8 cellular contexts compared by ENCODE assay signal in the genomic region with DNA sequence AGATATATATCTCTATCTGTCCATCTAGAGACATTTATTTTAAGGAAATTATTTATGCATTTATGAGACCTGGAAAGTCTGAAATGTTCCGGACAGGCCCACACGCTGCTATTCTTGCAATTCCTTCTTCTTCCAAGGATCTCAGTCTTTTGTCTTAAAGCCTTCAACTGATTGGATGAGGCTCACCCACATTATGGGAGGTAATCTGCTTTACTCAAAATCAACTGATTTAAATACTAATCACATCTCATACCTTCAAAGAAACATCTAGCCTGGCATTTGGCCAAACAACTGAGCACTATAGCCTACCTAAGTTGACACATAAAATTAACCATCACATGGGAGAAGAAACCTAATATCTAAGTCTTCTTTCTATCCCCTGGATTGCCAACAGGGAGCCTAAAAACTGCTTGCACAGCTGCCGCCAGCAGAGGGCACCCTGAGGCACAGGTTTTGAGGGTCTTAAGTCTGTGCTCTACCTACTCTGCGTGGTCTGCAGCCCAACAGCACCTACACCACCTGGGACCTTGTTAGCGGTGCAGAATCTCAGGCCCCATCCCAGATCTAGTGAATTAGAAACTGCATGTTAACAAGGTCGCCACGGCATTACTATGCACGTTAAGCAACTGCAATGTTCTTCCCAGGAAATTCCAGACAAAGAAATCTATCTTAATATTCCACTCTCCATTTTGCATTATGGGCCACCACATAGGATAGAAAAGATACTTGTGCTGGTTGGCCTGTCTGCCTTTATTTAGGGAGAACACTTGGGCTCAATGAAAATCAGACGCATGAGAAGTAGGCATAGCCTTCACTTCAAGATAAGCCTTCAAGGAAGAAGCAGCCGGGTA.
A peak's percentile ranks its signal among the peaks of the same experiment; 100 is the strongest.
DNase-seq lines count a peak whose midpoint lies in the region; TF ChIP-seq lines count a peak whose summit lies in the region.

No MANE protein-coding gene starts in this region.

- DNase-seq in COLO829 (ENCODE audit: low spot score) (peak; percentile 9), GM20000 (ENCODE audit: low spot score) (peak; percentile 4), NCI-H748 (lab: John Stamatoyannopoulos, UW; ENCODE audit: unreplicated experiment) (peak; percentile 80), endodermal cell (peak; percentile 91), osteocyte (ENCODE audit: extremely low spot score, unreplicated experiment) (no peak), breast epithelium (ENCODE audit: low spot score in 2 of 2) (no peak), DMS79 (lab: John Stamatoyannopoulos, UW) (no peak)
- DNase-seq in activated T-helper 2 cell treated with anti-CD3 and anti-CD28 coated beads, Interferon-gamma antibody, Interleukin-2, Interleukin-4, amounts not matched to agents 10 μg/mL and 5 μg/mL and 100 μg/mL, durations not matched to agents 14 hours and 24 hours and 36 hours (ENCODE audit: low spot score): no peak

- H3K36me3 Mint-ChIP-seq in endodermal cell (ENCODE audit: low read depth) (no peaks in the 10 kb centered on the region), osteocyte (ENCODE audit: unreplicated experiment) (no peaks in the 10 kb centered on the region)
- no peaks in the 10 kb centered on the region for H3K36me3 Mint-ChIP-seq in activated T-helper 2 cell treated with anti-CD3 and anti-CD28 coated beads, Interferon-gamma antibody, Interleukin-2, Interleukin-4, amounts not matched to agents 10 μg/mL and 5 μg/mL and 100 μg/mL, durations not matched to agents 14 hours and 24 hours and 36 hours (ENCODE audit: low read depth)

- TF ChIP-seq CTCF in GM20000 (IDR thresholded peaks at IDR 0.05; ENCODE audit: extremely low read depth, missing control alignments) (no peak), endodermal cell (conservative IDR thresholded peaks at IDR 0.05) (peak; percentile 97), osteocyte (IDR thresholded peaks at IDR 0.05) (peak; percentile 36), breast epithelium (IDR thresholded peaks at IDR 0.05) (peak in 1 of 3 donors; percentile 19)

- H3K27me3 Mint-ChIP-seq in endodermal cell (ENCODE audit: insufficient read depth) (no peaks in the 10 kb centered on the region), osteocyte (ENCODE audit: unreplicated experiment) (no peaks in the 10 kb centered on the region)
- no peaks in the 10 kb centered on the region for H3K27me3 Mint-ChIP-seq in activated T-helper 2 cell treated with anti-CD3 and anti-CD28 coated beads, Interferon-gamma antibody, Interleukin-2, Interleukin-4, amounts not matched to agents 10 μg/mL and 5 μg/mL and 100 μg/mL, durations not matched to agents 14 hours and 24 hours and 36 hours (ENCODE audit: low read depth)

- H3K4me1 ChIP-seq in endodermal cell (ENCODE audit: control insufficient read depth, insufficient read depth, low read length) (no peaks in the 10 kb centered on the region), breast epithelium (no peaks in the 10 kb centered on the region)

- H3K9me3 Mint-ChIP-seq in endodermal cell: no peaks in the 10 kb centered on the region
- peaks cover 11% of the 10 kb centered on the region for H3K9me3 Mint-ChIP-seq in osteocyte (ENCODE audit: unreplicated experiment)
- peaks cover 36% of the 10 kb centered on the region for H3K9me3 Mint-ChIP-seq in activated T-helper 2 cell treated with anti-CD3 and anti-CD28 coated beads, Interferon-gamma antibody, Interleukin-2, Interleukin-4, amounts not matched to agents 10 μg/mL and 5 μg/mL and 100 μg/mL, durations not matched to agents 14 hours and 24 hours and 36 hours

- H3K36me3 ChIP-seq in endodermal cell (ENCODE audit: control insufficient read depth, insufficient read depth, low read length) (no peaks in the 10 kb centered on the region), breast epithelium (no peaks in the 10 kb centered on the region)

- TF ChIP-seq POLR2A in breast epithelium (IDR thresholded peaks at IDR 0.05): no peak

- intact Hi-C loops in activated T-helper 2 cell treated with anti-CD3 and anti-CD28 coated beads, Interferon-gamma antibody, Interleukin-2, Interleukin-4, amounts not matched to agents 10 μg/mL and 5 μg/mL and 100 μg/mL, durations not matched to agents 14 hours and 24 hours and 36 hours (cut with micrococcal nuclease): no loop called here
- intact Hi-C loops in breast epithelium (cut with DNase I; ENCODE audit: low total_unique reads): no loop called here

- H3K4me3 ChIP-seq in endodermal cell (ENCODE audit: low read length): no peak overlapping the region
- H3K4me3 ChIP-seq in breast epithelium: no peak overlapping the region

- no peak overlapping the region for H3K27ac Mint-ChIP-seq in endodermal cell
- H3K27ac Mint-ChIP-seq in osteocyte (ENCODE audit: unreplicated experiment): no peak overlapping the region
- H3K27ac Mint-ChIP-seq in activated T-helper 2 cell treated with anti-CD3 and anti-CD28 coated beads, Interferon-gamma antibody, Interleukin-2, Interleukin-4, amounts not matched to agents 10 μg/mL and 5 μg/mL and 100 μg/mL, durations not matched to agents 14 hours and 24 hours and 36 hours: no peak overlapping the region

- H3K4me1 Mint-ChIP-seq in endodermal cell: no peaks in the 10 kb centered on the region
- no peaks in the 10 kb centered on the region for H3K4me1 Mint-ChIP-seq in osteocyte (ENCODE audit: unreplicated experiment)
- H3K4me1 Mint-ChIP-seq in activated T-helper 2 cell treated with anti-CD3 and anti-CD28 coated beads, Interferon-gamma antibody, Interleukin-2, Interleukin-4, amounts not matched to agents 10 μg/mL and 5 μg/mL and 100 μg/mL, durations not matched to agents 14 hours and 24 hours and 36 hours (ENCODE audit: low read depth): no peaks in the 10 kb centered on the region

- WGBS in endodermal cell (ENCODE audit: insufficient coverage in 1 of 2, insufficient read length in 1 of 2), 2 experiments: 53 to 63% methylated on average over 7 to 10 of the region's 10 CpGs

- H3K27ac ChIP-seq in endodermal cell (ENCODE audit: low read depth, low read length) (no peak overlapping the region), breast epithelium (no peak overlapping the region)

- H3K9me3 ChIP-seq in endodermal cell (ENCODE audit: control insufficient read depth, low read length): no peaks in the 10 kb centered on the region
- no peaks in the 10 kb centered on the region for H3K9me3 ChIP-seq in breast epithelium

- H3K9ac ChIP-seq in endodermal cell (ENCODE audit: extremely low read depth, low read length, poor library complexity, severe bottlenecking): no peak overlapping the region

- H3K27me3 ChIP-seq in endodermal cell (ENCODE audit: control insufficient read depth, insufficient read depth, low read length, poor library complexity, severe bottlenecking) (no peaks in the 10 kb centered on the region), breast epithelium (no peaks in the 10 kb centered on the region)

- H3K4me3 Mint-ChIP-seq in endodermal cell (no peak overlapping the region), osteocyte (ENCODE audit: unreplicated experiment) (no peak overlapping the region)
- H3K4me3 Mint-ChIP-seq in activated T-helper 2 cell treated with anti-CD3 and anti-CD28 coated beads, Interferon-gamma antibody, Interleukin-2, Interleukin-4, amounts not matched to agents 10 μg/mL and 5 μg/mL and 100 μg/mL, durations not matched to agents 14 hours and 24 hours and 36 hours (ENCODE audit: low read depth): no peak overlapping the region

Comparison
In these comparisons a context has a peak if more than half of its experiments do, and no peak if none do; other contexts are left out.
1. DNase-seq: peak in COLO829 (single experiment), GM20000 (single experiment), NCI-H748 (single experiment) and endodermal cell (single experiment); none in osteocyte (single experiment), activated T-helper 2 cell treated with anti-CD3 and anti-CD28 coated beads, Interferon-gamma antibody, Interleukin-2, Interleukin-4, amounts not matched to agents 10 μg/mL and 5 μg/mL and 100 μg/mL, durations not matched to agents 14 hours and 24 hours and 36 hours (single experiment), breast epithelium (0 of 2) and DMS79 (single experiment).